Comparison of ENCODE assay signal across 26 cellular contexts in the genomic region with DNA sequence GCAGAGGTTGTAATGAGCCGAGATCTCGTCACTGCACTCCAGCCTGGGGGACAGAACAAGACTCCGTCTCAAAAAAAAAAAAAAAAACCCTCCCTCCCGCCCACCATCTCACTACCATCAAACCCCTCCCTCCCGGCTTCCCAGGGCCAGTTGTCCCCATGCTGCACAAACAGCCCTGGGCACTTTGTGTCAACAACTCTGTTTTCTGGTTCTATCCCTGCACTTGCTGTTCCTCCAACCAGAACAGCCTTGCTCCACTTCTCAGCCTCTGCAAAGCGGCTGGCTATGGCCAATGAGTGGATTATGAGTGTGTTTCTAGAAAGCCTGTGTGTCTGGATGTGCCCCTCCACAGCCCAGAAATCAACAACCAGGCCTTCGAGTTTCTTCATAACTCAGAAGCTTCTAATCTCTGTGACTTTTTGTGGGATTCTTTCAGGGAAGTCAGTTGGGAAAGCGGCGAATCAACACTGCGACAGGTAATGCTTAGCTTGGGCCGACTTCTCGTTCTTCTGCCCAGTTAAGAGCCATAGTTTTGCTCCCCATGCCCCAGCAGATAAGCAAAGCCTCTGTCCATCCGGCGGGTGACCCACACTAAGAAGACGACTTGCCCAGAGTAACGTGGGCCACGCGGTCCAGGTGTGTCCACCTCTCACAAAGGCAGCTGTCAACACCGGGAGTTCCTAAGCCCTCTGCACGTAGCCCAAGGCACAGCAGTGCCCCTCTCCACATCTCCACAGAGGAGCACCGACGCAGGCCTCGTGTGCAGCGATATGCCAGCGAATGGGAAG. TPM values are rescaled to one million over a fixed set of nuclear protein-coding genes. Genes with fewer than 3 reads are reported as not detected.
"Had no signal": no experiment of that assay in that cellular context is flagged by ENCODE, and none has a peak within 500 bp of the region (broad histone marks: within the 10 kb centered on the region; RNA-seq: fewer than 3 reads in every experiment).

No MANE protein-coding gene starts in this region.

- H3K9me3 Mint-ChIP-seq: activated naive CD4-positive, alpha-beta T cell treated with anti-CD3 and anti-CD28 coated beads, Interleukin-2, amount 50 U/mL, for 72 hours; activated T-cell treated with anti-CD3 and anti-CD28 coated beads, Interleukin-2, amount 50 U/mL, for 4 hours; central memory CD8-positive, alpha-beta T cell; dendritic cell treated with granulocyte-macrophage colony-stimulating factor and Interleukin-4, amounts not matched to agents 40 ng/mL and 50 ng/mL, for 4 days; endodermal cell; T-helper 2 cell treated with Interferon-gamma antibody and Interleukin-4, amounts not matched to agents 5 μg/mL and 100 μg/mL, for 36 hours had no signal

- H3K27ac Mint-ChIP-seq: activated CD4-positive, alpha-beta T cell treated with anti-CD3 and anti-CD28 coated beads for 36 hours; activated naive CD4-positive, alpha-beta T cell treated with anti-CD3 and anti-CD28 coated beads, Interleukin-2, amount 50 U/mL, for 72 hours; dendritic cell treated with granulocyte-macrophage colony-stimulating factor and Interleukin-4, amounts not matched to agents 40 ng/mL and 50 ng/mL, for 4 days; endodermal cell; T-helper 2 cell treated with Interferon-gamma antibody and Interleukin-4, amounts not matched to agents 5 μg/mL and 100 μg/mL, for 36 hours had no signal

- H3K27me3 ChIP-seq: breast epithelium, testis, uterus had no signal

- H3K4me1 ChIP-seq: breast epithelium, foreskin keratinocyte, parathyroid adenoma, uterus had no signal

- H3K9me3 ChIP-seq: breast epithelium, esophagus muscularis mucosa, left ventricle myocardium inferior, testis, uterus had no signal

- ATAC-seq: foreskin keratinocyte, right cardiac atrium had no signal

- H3K36me3 ChIP-seq: breast epithelium, left ventricle myocardium inferior, uterus had no signal

- H3K4me3 ChIP-seq: esophagus muscularis mucosa, testis, uterus had no signal

- DNase-seq: activated CD4-positive, CD25-positive, alpha-beta regulatory T cell; activated naive CD4-positive, alpha-beta T cell; activated T-cell treated with anti-CD3 and anti-CD28 coated beads, Interleukin-2, amount 50 U/mL, for 4 hours; endodermal cell; foreskin keratinocyte; left ventricle myocardium inferior; nucleus accumbens; right cardiac atrium; stimulated activated CD4-positive, alpha-beta T cell treated with anti-CD3 and anti-CD28 coated beads, Interleukin-2, amount 100 ng/mL, for 48 hours; stimulated activated naive CD8-positive, alpha-beta T cell treated with anti-CD3 and anti-CD28 coated beads, Interleukin-15, Interleukin-2, amounts not matched to agents 100 U/mL and 50 U/mL, for 24 hours; T-helper 1 cell; testis; trophoblast cell; uterus had no signal

- H3K9ac ChIP-seq: parathyroid adenoma had no signal

- H3K27ac ChIP-seq: esophagus muscularis mucosa, foreskin keratinocyte, parathyroid adenoma, uterus had no signal

- H2AFZ ChIP-seq: parathyroid adenoma had no signal

- H3K4me3 Mint-ChIP-seq: activated CD4-positive, alpha-beta T cell treated with anti-CD3 and anti-CD28 coated beads for 36 hours; activated T-cell treated with anti-CD3 and anti-CD28 coated beads, Interleukin-2, amount 50 U/mL, for 4 hours; central memory CD8-positive, alpha-beta T cell; dendritic cell treated with granulocyte-macrophage colony-stimulating factor and Interleukin-4, amounts not matched to agents 40 ng/mL and 50 ng/mL, for 4 days; endodermal cell; T-helper 2 cell treated with Interferon-gamma antibody and Interleukin-4, amounts not matched to agents 5 μg/mL and 100 μg/mL, for 36 hours had no signal

RNA-seq across cellular contexts. Expression of gene ABHD16B, which starts 35.8 kb away (rescaled TPM):
- total RNA-seq: activated naive CD4-positive, alpha-beta T cell treated with anti-CD3 and anti-CD28 coated beads, Interleukin-2, amount 50 U/mL, for 72 hours; activated T-cell treated with anti-CD3 and anti-CD28 coated beads, Interleukin-2, amount 50 U/mL, for 4 hours; breast epithelium; endodermal cell; esophagus muscularis mucosa; foreskin keratinocyte; left ventricle myocardium inferior; lung microvascular endothelial cell; mucosa of gallbladder; pulmonary artery endothelial cell; right cardiac atrium; uterus had no signal
- polyA plus RNA-seq: foreskin keratinocyte, neural cell had no signal
